Comparison of ENCODE assay signal across 13 cellular contexts in genomic region chr3:171804618-171805389, GRCh38. TPM values are rescaled to one million over a fixed set of nuclear protein-coding genes. Genes with fewer than 3 reads are reported as not detected.
A peak's percentile ranks its signal among the peaks of the same experiment; 100 is the strongest.
DNase-seq lines count a peak whose midpoint lies in the region; ATAC-seq and TF ChIP-seq lines count a peak whose summit lies in the region.
"Had no signal": no experiment of that assay in that cellular context is flagged by ENCODE, and none has a peak within 500 bp of the region (broad histone marks: within the 10 kb centered on the region; RNA-seq: fewer than 3 reads in every experiment).

No MANE protein-coding gene starts in this region.

- H2BK15ac ChIP-seq in mesenchymal stem cell (ENCODE audit: low read depth, poor library complexity, severe bottlenecking): peak overlapping the region; percentile 73

- H4K91ac ChIP-seq in mesenchymal stem cell (ENCODE audit: low read length): no peak overlapping the region

- H3K9me3 Mint-ChIP-seq in endodermal cell: no peaks in the 10 kb centered on the region

- POLR2A ChIA-PET in RWPE1 (lab: Yijun Ruan, JAX; ENCODE audit: low non-redundant PET): no interaction called here

- peak overlapping the region; percentile 54 for H2BK120ac ChIP-seq in mesenchymal stem cell (ENCODE audit: low read depth, low read length)

- peak overlapping the region; percentile 54 for H3K9ac ChIP-seq in mesenchymal stem cell (ENCODE audit: low read length)
- no peak overlapping the region for H3K9ac ChIP-seq in endodermal cell (ENCODE audit: extremely low read depth, low read length, poor library complexity, severe bottlenecking)

- no peak overlapping the region for H4K8ac ChIP-seq in mesenchymal stem cell (ENCODE audit: low read length)

- TF ChIP-seq CTCF in RWPE1 (conservative IDR thresholded peaks at IDR 0.05; ENCODE audit: low read depth): no peak
- TF ChIP-seq CTCF in thoracic aorta (IDR thresholded peaks at IDR 0.05): no peak
- TF ChIP-seq CTCF in endodermal cell (conservative IDR thresholded peaks at IDR 0.05): no peak

- peak overlapping the region; percentile 78 for H2AK5ac ChIP-seq in mesenchymal stem cell (ENCODE audit: low read length, severe bottlenecking)

- peaks cover 22% of the 10 kb centered on the region for H3K79me1 ChIP-seq in mesenchymal stem cell (replicated peaks; ENCODE audit: low read length, poor library complexity, severe bottlenecking)

- H3K4me3 ChIP-seq in mesenchymal stem cell (ENCODE audit: insufficient read depth in 1 of 2, low read depth in 1 of 2, low read length in 2 of 2) (peak overlapping the region in 1 of 2 experiments; percentile 2), thoracic aorta (no peak overlapping the region), endodermal cell (ENCODE audit: low read length) (no peak overlapping the region)

- H3K18ac ChIP-seq in mesenchymal stem cell (ENCODE audit: low read depth in 1 of 2, low read length in 2 of 2): no peak overlapping the region

- peaks cover 21% of the 10 kb centered on the region for H3K27me3 Mint-ChIP-seq in endodermal cell (ENCODE audit: insufficient read depth)

- H3K4me2 ChIP-seq in mesenchymal stem cell (ENCODE audit: low read length, poor library complexity, severe bottlenecking): no peak overlapping the region

- no peaks in the 10 kb centered on the region for H3K36me3 Mint-ChIP-seq in endodermal cell (ENCODE audit: low read depth)

- no peaks in the 10 kb centered on the region for H3K9me3 ChIP-seq in mesenchymal stem cell (ENCODE audit: control insufficient read depth, low read length)
- no peaks in the 10 kb centered on the region for H3K9me3 ChIP-seq in thoracic aorta
- H3K9me3 ChIP-seq in endodermal cell (ENCODE audit: control insufficient read depth, low read length): no peaks in the 10 kb centered on the region

- DNase-seq in RWPE1 (ENCODE audit: low spot score): no peak
- peak; percentile 18 to 64 for DNase-seq in erythroblast (lab: John Stamatoyannopoulos, UW)
- peak; percentile 59 for DNase-seq in mesenchymal stem cell
- DNase-seq in thoracic aorta (ENCODE audit: low spot score): no peak
- no peak for DNase-seq in hepatic stellate cell (ENCODE audit: low spot score)
- DNase-seq in endodermal cell: no peak
- DNase-seq: activated CD4-positive, alpha-beta T cell treated with anti-CD3 and anti-CD28 coated beads for 36 hours; activated effector memory CD4-positive, alpha-beta T cell treated with Interleukin-2 at 50 U/mL for 16 hours; left colon; NCI-H345 had no signal

- 73% methylated on average over 4 of the region's 6 CpGs for WGBS in mesenchymal stem cell
- WGBS in endodermal cell (ENCODE audit: insufficient coverage in 1 of 2, insufficient read length in 1 of 2), 2 experiments: 83 to 94% methylated on average over 5 of the region's 6 CpGs

- H2BK5ac ChIP-seq in mesenchymal stem cell (ENCODE audit: low read depth, low read length, poor library complexity, severe bottlenecking): no peak overlapping the region

- H2AFZ ChIP-seq in mesenchymal stem cell (ENCODE audit: low read depth, low read length): no peak overlapping the region

- H2BK12ac ChIP-seq in mesenchymal stem cell (ENCODE audit: low read length in 2 of 2): peak overlapping the region in 1 of 2 experiments; percentile 74

- H3K27ac ChIP-seq in RWPE1 (peak overlapping the region; percentile 68), mesenchymal stem cell (ENCODE audit: low read length, poor library complexity, severe bottlenecking) (no peak overlapping the region), thoracic aorta (peak overlapping the region; percentile 64 to 73), endodermal cell (ENCODE audit: low read depth, low read length) (no peak overlapping the region)

- H3K14ac ChIP-seq in mesenchymal stem cell (ENCODE audit: low read length in 2 of 2): no peak overlapping the region

- H3K27me3 ChIP-seq in mesenchymal stem cell (ENCODE audit: control insufficient read depth in 1 of 2, insufficient read depth in 1 of 2, low read length in 2 of 2) (no peaks in the 10 kb centered on the region), thoracic aorta (replicated peaks; ENCODE audit: insufficient read depth) (no peaks in the 10 kb centered on the region), endodermal cell (ENCODE audit: control insufficient read depth, insufficient read depth, low read length, poor library complexity, severe bottlenecking) (peaks cover 9% of the 10 kb centered on the region)

- CTCF ChIA-PET in RWPE1 (lab: Yijun Ruan, JAX): interaction anchor here (0.6 kb wide), 1 partner anchor 94 kb away, joined by 3 read pairs; no protein-coding TSS in a partner anchor

- no peak for TF ChIP-seq POLR2A in erythroblast (IDR thresholded peaks at IDR 0.05; ENCODE audit: low read length)

- peaks cover 12% of the 10 kb centered on the region for H3K4me1 Mint-ChIP-seq in endodermal cell

- H3K4ac ChIP-seq in mesenchymal stem cell (ENCODE audit: low read depth in 1 of 2, low read length in 2 of 2): no peak overlapping the region

- H3K23ac ChIP-seq in mesenchymal stem cell (ENCODE audit: low read length in 2 of 2): peak overlapping the region in 1 of 2 experiments; percentile 67

- H3K27ac Mint-ChIP-seq in endodermal cell: no peak overlapping the region
- H3K27ac Mint-ChIP-seq: activated CD4-positive, alpha-beta T cell treated with anti-CD3 and anti-CD28 coated beads for 36 hours had no signal

- ATAC-seq in thoracic aorta (ENCODE audit: insufficient number of reproducible peaks, low FRiP score, low read depth) (peak; percentile 16), HG03097 (IDR thresholded peaks at IDR 0.05; ENCODE audit: low FRiP score, unreplicated experiment) (no peak), GM21576 (IDR thresholded peaks at IDR 0.05; ENCODE audit: unreplicated experiment) (no peak)
- ATAC-seq: activated CD4-positive, alpha-beta T cell treated with anti-CD3 and anti-CD28 coated beads for 36 hours; left colon had no signal

- H3K4me3 Mint-ChIP-seq in endodermal cell: no peak overlapping the region
- H3K4me3 Mint-ChIP-seq: activated CD4-positive, alpha-beta T cell treated with anti-CD3 and anti-CD28 coated beads for 36 hours had no signal

- H3K4me1 ChIP-seq in mesenchymal stem cell (ENCODE audit: control insufficient read depth, insufficient read depth, low read depth, low read length) (peaks cover 9% of the 10 kb centered on the region), thoracic aorta (ENCODE audit: control insufficient read depth in 1 of 2, low read depth in 2 of 2) (peaks cover 25 to 52% of the 10 kb centered on the region in 2 donors), endodermal cell (ENCODE audit: control insufficient read depth, insufficient read depth, low read length) (peaks cover 5% of the 10 kb centered on the region)

- H3K36me3 ChIP-seq in mesenchymal stem cell (ENCODE audit: control insufficient read depth in 1 of 2, insufficient read depth in 2 of 2, low read depth in 1 of 2, low read length in 2 of 2) (no peaks in the 10 kb centered on the region), thoracic aorta (no peaks in the 10 kb centered on the region), endodermal cell (ENCODE audit: control insufficient read depth, insufficient read depth, low read length) (no peaks in the 10 kb centered on the region)

RNA-seq across cellular contexts. Expression of gene PLD1, which starts 5.5 kb away (rescaled TPM):
- polyA plus RNA-seq in mesenchymal stem cell (2013, experiment 1 of 2): 18.9 TPM
- polyA plus RNA-seq in mesenchymal stem cell (2013, experiment 2 of 2): 18.3 TPM
- 10 to 100 TPM; 51.3 to 95.2 TPM for total RNA-seq in thoracic aorta
- 10 to 100 TPM in 1 of 2 donors, 1 to 10 TPM in 1; 9.5 to 15.9 TPM for total RNA-seq in endodermal cell
- 3.0 TPM for polyA plus RNA-seq in endodermal cell (2013, experiment 1 of 2)
- polyA plus RNA-seq in endodermal cell (2013, experiment 2 of 2): 3.1 TPM

RNA-seq across cellular contexts. Expression of gene TMEM212, which starts 38.3 kb away (rescaled TPM):
- 0.06 TPM for polyA plus RNA-seq in mesenchymal stem cell (2013, experiment 1 of 2)
- polyA plus RNA-seq in mesenchymal stem cell (2013, experiment 2 of 2): not detected
- total RNA-seq in thoracic aorta (not detected), endodermal cell (not detected)
- not detected for polyA plus RNA-seq in endodermal cell (2013, experiment 1 of 2)
- polyA plus RNA-seq in endodermal cell (2013, experiment 2 of 2): not detected
- total RNA-seq: activated CD4-positive, alpha-beta T cell treated with anti-CD3 and anti-CD28 coated beads for 36 hours; left colon; SK-MEL-5 had no signal

Comparison
In these comparisons a context has a peak if more than half of its experiments do, and no peak if none do; other contexts are left out.
1. DNase-seq: peak in erythroblast (2 of 2) and mesenchymal stem cell (single experiment); none in RWPE1 (single experiment), thoracic aorta (single experiment), hepatic stellate cell (single experiment) and endodermal cell (single experiment).
2. H3K27ac ChIP-seq: peak in RWPE1 (single experiment) and thoracic aorta (2 of 2); none in mesenchymal stem cell (single experiment) and endodermal cell (single experiment).